In genomic region chr1:68119445-68119844, GRCh38 we compare ENCODE assay signal across 16 cellular contexts.
"Had no signal": no experiment of that assay in that cellular context is flagged by ENCODE, and none has a peak within 500 bp of the region (broad histone marks: within the 10 kb centered on the region; RNA-seq: fewer than 3 reads in every experiment).

No MANE protein-coding gene starts in this region.

- H3K27ac ChIP-seq: adrenal gland, body of pancreas, PC-9, VCaP had no signal

- H3K9me3 Mint-ChIP-seq: activated B cell treated with CpG ODN at 0.5 μM for 24 hours; activated CD4-positive, alpha-beta memory T cell treated with anti-CD3 and anti-CD28 coated beads for 36 hours; activated naive CD4-positive, alpha-beta T cell treated with anti-CD3 and anti-CD28 coated beads for 36 hours; activated naive CD4-positive, alpha-beta T cell treated with anti-CD3 and anti-CD28 coated beads, Interleukin-2, amount 50 U/mL, for 72 hours; activated T-cell treated with anti-CD3 and anti-CD28 coated beads, Interleukin-2, amount 50 U/mL, for 4 hours; activated T-helper 1 cell treated with anti-CD3 and anti-CD28 coated beads, Interleukin-12 subunit alpha, Interleukin-12 subunit beta, Interleukin-2, Interleukin-4 antibody, amounts not matched to agents 30 ng/mL and 10 ng/mL and 1 ng/mL, durations not matched to agents 14 hours and 24 hours and 36 hours had no signal

- H3K27me3 Mint-ChIP-seq: activated B cell treated with CpG ODN at 0.5 μM for 24 hours had no signal

- H3K4me1 Mint-ChIP-seq: activated B cell treated with CpG ODN at 0.5 μM for 24 hours had no signal

- H3K36me3 Mint-ChIP-seq: activated CD4-positive, alpha-beta memory T cell treated with anti-CD3 and anti-CD28 coated beads for 36 hours; activated naive CD4-positive, alpha-beta T cell treated with anti-CD3 and anti-CD28 coated beads, Interleukin-2, amount 50 U/mL, for 72 hours had no signal

- ATAC-seq: activated T-cell treated with anti-CD3 and anti-CD28 coated beads, Interleukin-2, amount 50 U/mL, for 4 hours had no signal

- H3K27me3 ChIP-seq: adrenal gland, body of pancreas had no signal

- H3K27ac Mint-ChIP-seq: activated B cell treated with CpG ODN at 0.5 μM for 24 hours; activated CD4-positive, alpha-beta memory T cell treated with anti-CD3 and anti-CD28 coated beads for 36 hours; activated naive CD4-positive, alpha-beta T cell treated with anti-CD3 and anti-CD28 coated beads for 36 hours; activated naive CD4-positive, alpha-beta T cell treated with anti-CD3 and anti-CD28 coated beads, Interleukin-2, amount 50 U/mL, for 72 hours; activated T-helper 1 cell treated with anti-CD3 and anti-CD28 coated beads, Interleukin-12 subunit alpha, Interleukin-12 subunit beta, Interleukin-2, Interleukin-4 antibody, amounts not matched to agents 30 ng/mL and 10 ng/mL and 1 ng/mL, durations not matched to agents 14 hours and 24 hours and 36 hours had no signal

- H2AFZ ChIP-seq: PC-9 had no signal

- DNase-seq: activated B cell treated with CpG ODN at 0.5 μM for 24 hours; activated CD4-positive, alpha-beta T cell treated with anti-CD3 and anti-CD28 coated beads, Interleukin-2, amount 50 U/mL, for 1 hour; activated CD4-positive, CD25-positive, alpha-beta regulatory T cell treated with anti-CD3 and anti-CD28 coated beads, Interleukin-2, amount 50 U/mL, for 72 hours; activated CD8-positive, alpha-beta memory T cell treated with anti-CD3 and anti-CD28 coated beads, Interleukin-2, amount 50 U/mL, for 4 hours; activated gamma-delta T cell treated with Interleukin-2 at 50 U/mL for 16 hours; activated T-cell treated with anti-CD3 and anti-CD28 coated beads, Interleukin-2, amount 50 U/mL, for 4 hours; Right ventricle myocardium superior; T-helper 9 cell had no signal

- H3K4me3 ChIP-seq: adrenal gland, body of pancreas, PC-9 had no signal

- H3K36me3 ChIP-seq: adrenal gland had no signal

- H3K4me3 Mint-ChIP-seq: activated B cell treated with CpG ODN at 0.5 μM for 24 hours; activated CD4-positive, alpha-beta memory T cell treated with anti-CD3 and anti-CD28 coated beads for 36 hours; activated naive CD4-positive, alpha-beta T cell treated with anti-CD3 and anti-CD28 coated beads for 36 hours; activated T-cell treated with anti-CD3 and anti-CD28 coated beads, Interleukin-2, amount 50 U/mL, for 4 hours; activated T-helper 1 cell treated with anti-CD3 and anti-CD28 coated beads, Interleukin-12 subunit alpha, Interleukin-12 subunit beta, Interleukin-2, Interleukin-4 antibody, amounts not matched to agents 30 ng/mL and 10 ng/mL and 1 ng/mL, durations not matched to agents 14 hours and 24 hours and 36 hours had no signal

- H3K9me3 ChIP-seq: adrenal gland, body of pancreas had no signal

- H3K4me1 ChIP-seq: adrenal gland had no signal

- H3K4me2 ChIP-seq: PC-9 had no signal
